In the genomic region with DNA sequence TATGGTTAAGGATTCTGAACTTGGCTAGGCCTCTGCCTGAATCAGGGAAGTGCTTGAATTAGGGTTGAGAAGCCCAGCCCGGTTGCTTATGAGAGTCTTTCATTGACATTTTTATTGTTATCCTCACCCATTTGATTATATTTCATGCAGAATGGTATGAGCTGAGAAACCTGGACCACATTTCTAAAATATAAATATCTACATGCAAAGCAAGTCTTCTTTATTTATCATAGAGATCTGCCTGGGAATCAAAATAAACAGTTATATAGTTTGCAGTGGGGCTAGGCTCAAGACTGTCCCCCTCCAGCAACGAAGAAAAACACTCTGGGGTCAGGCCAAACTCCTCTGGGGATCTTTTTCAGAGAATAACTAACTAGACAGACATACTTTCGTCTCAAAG, we compare ENCODE assay signal across 22 cellular contexts.
A peak's percentile ranks its signal among the peaks of the same experiment; 100 is the strongest.
DNase-seq lines count a peak whose midpoint lies in the region; ATAC-seq and TF ChIP-seq lines count a peak whose summit lies in the region.
"Had no signal": no experiment of that assay in that cellular context is flagged by ENCODE, and none has a peak within 500 bp of the region (broad histone marks: within the 10 kb centered on the region; RNA-seq: fewer than 3 reads in every experiment).

No MANE protein-coding gene starts in this region.

- no peak for DNase-seq in left ventricle myocardium superior
- no peak for DNase-seq in right atrium auricular region (ENCODE audit: low spot score)
- DNase-seq in brain pericyte (ENCODE audit: low read depth, low spot score), result peak; percentile 21
- DNase-seq in hippocampal formation (lab: John Stamatoyannopoulos, UW), result no peak
- DNase-seq in SW 1271 (lab: John Stamatoyannopoulos, UW), result no peak
- DNase-seq: 8988T; ACHN; AML-193; BE2C; CD4-positive, alpha-beta T cell; CD8-positive, alpha-beta memory T cell; DMS 273 treated with DMSO at 0.1 percent for 48 hours; DMS79; GF-D8; H9 had no signal

- H3K9me3 Mint-ChIP-seq in nephron, result peaks cover 8% of the 10 kb centered on the region
- H3K9me3 Mint-ChIP-seq: CD4-positive, alpha-beta T cell; CD8-positive, alpha-beta memory T cell; GM23338; H9 had no signal

- H3K36me3 Mint-ChIP-seq in nephron (ENCODE audit: low read depth), result no peaks in the 10 kb centered on the region
- H3K36me3 Mint-ChIP-seq: CD14-positive monocyte had no signal

- H3K4me1 Mint-ChIP-seq in nephron, result peaks cover 9% of the 10 kb centered on the region
- H3K4me1 Mint-ChIP-seq: CD14-positive monocyte; CD8-positive, alpha-beta memory T cell; GM23338; H9 had no signal

- H3K36me3 ChIP-seq in right atrium auricular region, result no peaks in the 10 kb centered on the region
- H3K36me3 ChIP-seq: BE2C; BLaER1 treated with 17β-estradiol and CSF1 and Interleukin-3, amounts not matched to agents 10 nM and 100 nM had no signal

- H3K27me3 Mint-ChIP-seq in nephron (ENCODE audit: low read depth), result no peaks in the 10 kb centered on the region
- H3K27me3 Mint-ChIP-seq: CD4-positive, alpha-beta T cell had no signal

- no peak overlapping the region for H3K27ac ChIP-seq in right atrium auricular region
- H3K27ac ChIP-seq: A549; BLaER1 treated with 17β-estradiol and CSF1 and Interleukin-3, amounts not matched to agents 10 nM and 100 nM had no signal

- no peaks in the 10 kb centered on the region for H3K4me1 ChIP-seq in right atrium auricular region
- H3K4me1 ChIP-seq: A549, BE2C had no signal

- H3K9me3 ChIP-seq in right atrium auricular region, result no peaks in the 10 kb centered on the region
- H3K9me3 ChIP-seq: A549; BE2C; BLaER1 treated with 17β-estradiol and CSF1 and Interleukin-3, amounts not matched to agents 10 nM and 100 nM had no signal

- H3K4me3 Mint-ChIP-seq in nephron, result no peak overlapping the region
- H3K4me3 Mint-ChIP-seq: CD14-positive monocyte; CD4-positive, alpha-beta T cell; CD8-positive, alpha-beta memory T cell; GM23338; H9 had no signal

- H3K27ac Mint-ChIP-seq in nephron, result peak overlapping the region in 2 of 3 experiments; percentile 34 to 36
- H3K27ac Mint-ChIP-seq: CD14-positive monocyte; CD4-positive, alpha-beta T cell; CD8-positive, alpha-beta memory T cell; GM23338; H9 had no signal

- ATAC-seq in left ventricle myocardium superior (peak; percentile 48), HG03342 (IDR thresholded peaks at IDR 0.05; ENCODE audit: unreplicated experiment) (no peak)
- ATAC-seq: A549, GM23338, HCT116 had no signal

- H3K4me3 ChIP-seq in right atrium auricular region, result no peak overlapping the region
- H3K4me3 ChIP-seq: A549; BLaER1 treated with 17β-estradiol and CSF1 and Interleukin-3, amounts not matched to agents 10 nM and 100 nM; GM23338 had no signal

- TF ChIP-seq CTCF in right atrium auricular region (IDR thresholded peaks at IDR 0.05), result no peak
- TF ChIP-seq CTCF in nephron (IDR thresholded peaks at IDR 0.05; ENCODE audit: unreplicated experiment in 3 of 3), result no peak

- intact Hi-C loops in left ventricle myocardium superior (cut with micrococcal nuclease), result no loop called here

- H3K27me3 ChIP-seq in right atrium auricular region, result no peaks in the 10 kb centered on the region
- H3K27me3 ChIP-seq: BE2C; BLaER1 treated with 17β-estradiol and CSF1 and Interleukin-3, amounts not matched to agents 10 nM and 100 nM had no signal
